In genomic region chr17:43780135-43780534, GRCh38 we compare ENCODE assay signal across 9 cellular contexts. TPM values are rescaled to one million over a fixed set of nuclear protein-coding genes. Genes with fewer than 3 reads are reported as not detected.
DNase-seq lines count a peak whose midpoint lies in the region; ATAC-seq and TF ChIP-seq lines count a peak whose summit lies in the region.
"Had no signal": no experiment of that assay in that cellular context is flagged by ENCODE, and none has a peak within 500 bp of the region (broad histone marks: within the 10 kb centered on the region; RNA-seq: fewer than 3 reads in every experiment).

CFAP97D1 (plus strand) TSS chr17:43780435; CDS start chr17:43780463, 28 bp downstream.

- peaks cover 23% of the 10 kb centered on the region for H3K27me3 Mint-ChIP-seq in endodermal cell (ENCODE audit: insufficient read depth)
- peaks cover 6% of the 10 kb centered on the region for H3K27me3 Mint-ChIP-seq in neural progenitor cell (ENCODE audit: insufficient read depth, low read depth)

- BruUV-seq in OCI-LY7 (replicated peaks; lab: Mats Ljungman, UMichigan): no TSS peak

- H4K20me1 ChIP-seq in BLaER1 treated with 17β-estradiol and CSF1 and Interleukin-3, amounts not matched to agents 10 nM and 100 nM: peaks cover 0 to 5% (median 0%) of the 10 kb centered on the region in 11 experiments; a peak in 2 of 22 replicates
- no peaks in the 10 kb centered on the region for H4K20me1 ChIP-seq in OCI-LY7 (ENCODE audit: insufficient read depth, low read length)
- peaks cover 3% of the 10 kb centered on the region for H4K20me1 ChIP-seq in neural progenitor cell (ENCODE audit: low read depth)

- DNase-seq in OCI-LY7 (ENCODE audit: low spot score) (no peak), endodermal cell (no peak), neural progenitor cell (ENCODE audit: low spot score) (no peak)
- DNase-seq in activated CD4-positive, CD25-positive, alpha-beta regulatory T cell treated with anti-CD3 and anti-CD28 coated beads, Interleukin-2, amount 50 U/mL, for 72 hours: no peak

- H2AFZ ChIP-seq in OCI-LY7 (ENCODE audit: low read length): peak within 1 kb of the TSS; percentile 93
- peak within 1 kb of the TSS; percentile 76 for H2AFZ ChIP-seq in neural progenitor cell (replicated peaks)

- H3K27ac ChIP-seq in BLaER1 treated with 17β-estradiol and CSF1 and Interleukin-3, amounts not matched to agents 10 nM and 100 nM: peak within 1 kb of the TSS in 10 of 11 experiments; percentile 75 to 99 (median 92); a peak in 19 of 22 replicates
- no peak within 1 kb of the TSS for H3K27ac ChIP-seq in OCI-LY7 (ENCODE audit: low read depth, low read length, poor library complexity, severe bottlenecking)
- H3K27ac ChIP-seq in endodermal cell (ENCODE audit: low read depth, low read length): no peak within 1 kb of the TSS
- no peak within 1 kb of the TSS for H3K27ac ChIP-seq in neural progenitor cell

- peaks cover 0 to 25% (median 19%) of the 10 kb centered on the region in 11 experiments; a peak in 15 of 22 replicates for H3K36me3 ChIP-seq in BLaER1 treated with 17β-estradiol and CSF1 and Interleukin-3, amounts not matched to agents 10 nM and 100 nM
- H3K36me3 ChIP-seq in OCI-LY7 (ENCODE audit: insufficient read depth, low read length): no peaks in the 10 kb centered on the region
- peaks cover 9% of the 10 kb centered on the region for H3K36me3 ChIP-seq in endodermal cell (ENCODE audit: control insufficient read depth, insufficient read depth, low read length)
- H3K36me3 ChIP-seq in neural progenitor cell: no peaks in the 10 kb centered on the region

- no peaks in the 10 kb centered on the region for H3K9me3 ChIP-seq in BLaER1 treated with 17β-estradiol and CSF1 and Interleukin-3, amounts not matched to agents 10 nM and 100 nM (replicated peaks in 1 of 11)
- H3K9me3 ChIP-seq in OCI-LY7 (ENCODE audit: low read length): no peaks in the 10 kb centered on the region
- H3K9me3 ChIP-seq in endodermal cell (ENCODE audit: control insufficient read depth, low read length): no peaks in the 10 kb centered on the region
- no peaks in the 10 kb centered on the region for H3K9me3 ChIP-seq in neural progenitor cell (ENCODE audit: low read depth)

- 86% methylated on average over 4 to 7 of the region's 7 CpGs for WGBS in endodermal cell (ENCODE audit: insufficient coverage in 1 of 2, insufficient read length in 1 of 2), 2 experiments

- intact Hi-C loops in OCI-LY7 (cut with micrococcal nuclease; ENCODE audit: unreplicated experiment): no loop called here

- H3F3A ChIP-seq in neural progenitor cell (ENCODE audit: low read depth): peaks cover 7% of the 10 kb centered on the region

- peaks cover 6% of the 10 kb centered on the region for H3K36me3 Mint-ChIP-seq in endodermal cell (ENCODE audit: low read depth)
- peaks cover under 1% of the 10 kb centered on the region for H3K36me3 Mint-ChIP-seq in neural progenitor cell

- no peaks in the 10 kb centered on the region for H3K9me2 ChIP-seq in OCI-LY7 (ENCODE audit: insufficient read depth, low read length)

- H3K79me2 ChIP-seq in OCI-LY7 (ENCODE audit: insufficient read depth, low read depth, low read length): no peaks in the 10 kb centered on the region
- H3K79me2 ChIP-seq in neural progenitor cell (ENCODE audit: low read depth): peaks cover 4% of the 10 kb centered on the region

- H3K4me3 ChIP-seq in BLaER1 treated with 17β-estradiol and CSF1 and Interleukin-3, amounts not matched to agents 10 nM and 100 nM: peak within 1 kb of the TSS; percentile 76 to 93 (median 86)
- H3K4me3 ChIP-seq in OCI-LY7 (ENCODE audit: low read depth, low read length, poor library complexity, severe bottlenecking) (peak within 1 kb of the TSS; percentile 96), endodermal cell (ENCODE audit: low read length) (peak within 1 kb of the TSS; percentile 80), neural progenitor cell (peak within 1 kb of the TSS; percentile 69)

- H3K9ac ChIP-seq in BLaER1 treated with 17β-estradiol and CSF1 and Interleukin-3, amounts not matched to agents 10 nM and 100 nM: peak within 1 kb of the TSS; percentile 85 to 100 (median 90)
- H3K9ac ChIP-seq in endodermal cell (ENCODE audit: extremely low read depth, low read length, poor library complexity, severe bottlenecking) (peak within 1 kb of the TSS; percentile 99), neural progenitor cell (no peak within 1 kb of the TSS)

- peaks cover 8 to 92% (median 73%) of the 10 kb centered on the region in 10 experiments for H3K4me1 ChIP-seq in BLaER1 treated with 17β-estradiol and CSF1 and Interleukin-3, amounts not matched to agents 10 nM and 100 nM
- H3K4me1 ChIP-seq in OCI-LY7 (ENCODE audit: insufficient read depth, low read length, poor library complexity, severe bottlenecking): peaks cover 13% of the 10 kb centered on the region
- no peaks in the 10 kb centered on the region for H3K4me1 ChIP-seq in endodermal cell (ENCODE audit: control insufficient read depth, insufficient read depth, low read length)
- peaks cover 5% of the 10 kb centered on the region for H3K4me1 ChIP-seq in neural progenitor cell

- peak within 1 kb of the TSS; percentile 89 to 99 (median 95) for H3K4me2 ChIP-seq in BLaER1 treated with 17β-estradiol and CSF1 and Interleukin-3, amounts not matched to agents 10 nM and 100 nM
- peak within 1 kb of the TSS; percentile 99 for H3K4me2 ChIP-seq in OCI-LY7 (ENCODE audit: low read length)
- peak within 1 kb of the TSS; percentile 83 for H3K4me2 ChIP-seq in neural progenitor cell

- H3K27ac Mint-ChIP-seq in endodermal cell (peak within 1 kb of the TSS; percentile 79), neural progenitor cell (no peak within 1 kb of the TSS)

- TF ChIP-seq CTCF in OCI-LY7 (conservative IDR thresholded peaks at IDR 0.05; ENCODE audit: low read length) (no peak), endodermal cell (conservative IDR thresholded peaks at IDR 0.05) (no peak), neural progenitor cell (IDR thresholded peaks at IDR 0.05) (no peak)

- no peak for ATAC-seq in HG03139 (IDR thresholded peaks at IDR 0.05; ENCODE audit: unreplicated experiment)
- no peak for ATAC-seq in HG02678 (IDR thresholded peaks at IDR 0.05; ENCODE audit: unreplicated experiment)
- ATAC-seq in HG03432 (IDR thresholded peaks at IDR 0.05; ENCODE audit: unreplicated experiment): no peak

- peaks cover 10% of the 10 kb centered on the region for H3K4me1 Mint-ChIP-seq in endodermal cell
- peaks cover 9% of the 10 kb centered on the region for H3K4me1 Mint-ChIP-seq in neural progenitor cell

- POLR2A ChIA-PET in OCI-LY7 (lab: Charles Lee): no interaction called here

- H3K9me3 Mint-ChIP-seq in endodermal cell: no peaks in the 10 kb centered on the region
- H3K9me3 Mint-ChIP-seq in neural progenitor cell: no peaks in the 10 kb centered on the region

- H3K4me3 Mint-ChIP-seq in endodermal cell (peak within 1 kb of the TSS; percentile 71), neural progenitor cell (peak within 1 kb of the TSS; percentile 83)

- CTCF ChIA-PET in OCI-LY7 (lab: Charles Lee; ENCODE audit: unreplicated experiment): no interaction called here

- H3K27me3 ChIP-seq in BLaER1 treated with 17β-estradiol and CSF1 and Interleukin-3, amounts not matched to agents 10 nM and 100 nM: peaks cover 0 to 26% (median 5%) of the 10 kb centered on the region in 11 experiments; a peak in 11 of 22 replicates
- peaks cover 4% of the 10 kb centered on the region for H3K27me3 ChIP-seq in endodermal cell (ENCODE audit: control insufficient read depth, insufficient read depth, low read length, poor library complexity, severe bottlenecking)
- peaks cover 37% of the 10 kb centered on the region for H3K27me3 ChIP-seq in neural progenitor cell

RNA-seq across cellular contexts. Expression of gene CFAP97D1, which starts in this region (rescaled TPM):
- total RNA-seq in OCI-LY7 (2014; rRNA removed; shearing (Covaris generic)): not detected in 2 replicates
- total RNA-seq in OCI-LY7 (2022) (not detected in 2 replicates), endodermal cell (not detected), neural progenitor cell (ENCODE audit: low replicate concordance) (not detected in 2 replicates)
- polyA plus RNA-seq in endodermal cell (2013, experiment 1 of 2): not detected
- polyA plus RNA-seq in endodermal cell (2013, experiment 2 of 2): not detected
- total RNA-seq: M059J had no signal

Comparison
In these comparisons a context has a peak if more than half of its experiments do, and no peak if none do; other contexts are left out.
1. H3K27ac ChIP-seq: peak in BLaER1 treated with 17β-estradiol and CSF1 and Interleukin-3, amounts not matched to agents 10 nM and 100 nM (10 of 11); none in OCI-LY7 (single experiment), endodermal cell (single experiment) and neural progenitor cell (single experiment).
2. Peak in every context shown above with its lines, with median percentiles within 50 percentile points of each other: H3K4me2 ChIP-seq and H3K4me3 ChIP-seq.